In genomic region chr14:69773571-69774276, GRCh38 we compare ENCODE assay signal across 1 cellular context.
TF ChIP-seq lines count a peak whose summit lies in the region.

No MANE protein-coding gene starts in this region.

TF ChIP-seq in IMR-90, 13 proteins besides CTCF, POLR2A, EP300 and RAD21:
- TF ChIP-seq USF2 (IDR thresholded peaks at IDR 0.05; ENCODE audit: low read depth, low read length), result no peak
- no peak for TF ChIP-seq CEBPB (IDR thresholded peaks at IDR 0.05; ENCODE audit: low read depth, low read length)
- no peak for TF ChIP-seq BHLHE40 (IDR thresholded peaks at IDR 0.05; ENCODE audit: low read depth, low read length)
- TF ChIP-seq CHD1 (IDR thresholded peaks at IDR 0.05; ENCODE audit: low read depth, low read length), result 0 out of 2 replicates have a peak, but pooled peaks have one; percentile 44
